ENCODE assay signal across 26 cellular contexts in the genomic region with DNA sequence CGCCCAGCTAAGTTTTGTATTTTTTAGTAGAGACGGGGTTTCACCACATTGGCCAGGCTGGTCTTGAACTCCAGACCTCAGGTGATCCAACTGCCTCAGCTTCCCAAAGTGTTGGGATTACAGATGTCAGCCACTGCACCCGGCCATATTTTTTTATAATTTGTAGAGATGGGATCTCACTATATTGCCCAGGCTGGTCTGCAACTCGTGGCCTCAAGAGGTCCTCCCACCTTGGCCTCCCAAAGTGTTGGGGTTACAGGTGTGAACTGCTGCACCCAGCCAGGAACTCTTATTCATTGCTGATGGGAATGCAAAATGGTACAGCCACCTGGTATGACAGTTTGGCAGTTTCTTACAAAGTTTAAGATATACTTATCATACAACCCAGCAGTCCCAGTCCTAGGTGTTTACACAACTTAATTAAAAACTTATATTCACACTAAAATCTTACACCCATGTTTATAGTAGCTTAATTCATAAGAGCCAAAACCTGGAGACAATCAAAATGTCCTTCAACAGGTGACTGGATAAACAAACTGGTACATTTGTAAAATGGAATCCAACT.
"Had no signal": no experiment of that assay in that cellular context is flagged by ENCODE, and none has a peak within 500 bp of the region (broad histone marks: within the 10 kb centered on the region; RNA-seq: fewer than 3 reads in every experiment).

No MANE protein-coding gene starts in this region.

- DNase-seq: activated CD4-positive, alpha-beta memory T cell treated with anti-CD3 and anti-CD28 coated beads, Interleukin-2, amount 10 ng/mL, durations not matched to agents 7 days and 5 days; activated CD4-positive, alpha-beta T cell treated with anti-CD3 and anti-CD28 coated beads for 1 hour; activated CD4-positive, alpha-beta T cell treated with anti-CD3 and anti-CD28 coated beads for 4 hours; activated CD4-positive, alpha-beta T cell treated with anti-CD3 and anti-CD28 coated beads, Interleukin-2, amount 10 ng/mL, durations not matched to agents 7 days and 5 days; activated CD4-positive, alpha-beta T cell treated with anti-CD3 and anti-CD28 coated beads, Interleukin-2, amount 50 U/mL, for 4 hours; activated CD8-positive, alpha-beta memory T cell treated with anti-CD3 and anti-CD28 coated beads, Interleukin-2, amount 50 U/mL, for 48 hours; activated effector memory CD4-positive, alpha-beta T cell treated with Interleukin-2 at 50 U/mL for 16 hours; activated gamma-delta T cell treated with Interleukin-2 at 50 U/mL for 16 hours; activated naive CD4-positive, alpha-beta T cell treated with anti-CD3 and anti-CD28 coated beads, Interleukin-2, amount 50 U/mL, for 16 hours; activated naive CD4-positive, alpha-beta T cell treated with Interleukin-2 at 50 U/mL for 16 hours; activated T-cell treated with anti-CD3 and anti-CD28 coated beads for 4 hours; activated T-cell treated with anti-CD3 and anti-CD28 coated beads, Interleukin-2, amount 50 U/mL, for 24 hours; amniotic stem cell; anterior cingulate cortex; caudate nucleus; colonic mucosa; effector CD8-positive, alpha-beta T cell; esophagus squamous epithelium; foreskin melanocyte; T-helper 2 cell had no signal

- FAIRE-seq: astrocyte, endometrium, endothelial cell of umbilical vein had no signal

- H3K27me3 ChIP-seq: colonic mucosa, esophagus squamous epithelium, gastroesophageal sphincter had no signal

- H3K4me1 ChIP-seq: colonic mucosa, esophagus squamous epithelium, gastroesophageal sphincter had no signal

- H3K36me3 ChIP-seq: colonic mucosa, esophagus squamous epithelium, gastroesophageal sphincter had no signal

- ATAC-seq: activated T-helper 17 cell treated with anti-CD3 and anti-CD28 coated beads, Interleukin-2, amount 50 U/mL, for 72 hours; gastroesophageal sphincter had no signal

- H3K27ac ChIP-seq: colonic mucosa, epithelial cell of prostate, esophagus squamous epithelium, gastroesophageal sphincter had no signal

- H3K9me3 ChIP-seq: colonic mucosa, esophagus squamous epithelium, gastroesophageal sphincter had no signal

- H3K4me3 ChIP-seq: colonic mucosa, esophagus squamous epithelium, gastroesophageal sphincter had no signal
